In genomic region chr15:68001811-68002210, GRCh38 we compare ENCODE assay signal across 24 cellular contexts.
"Had no signal": no experiment of that assay in that cellular context is flagged by ENCODE, and none has a peak within 500 bp of the region (broad histone marks: within the 10 kb centered on the region; RNA-seq: fewer than 3 reads in every experiment).

No MANE protein-coding gene starts in this region.

- H3K4me3 ChIP-seq: hepatocyte, left ventricle myocardium inferior, lung, mucosa of descending colon, ovary, right atrium auricular region, right lobe of liver, skin epidermis, suprapubic skin, thoracic aorta, tibial artery, upper lobe of right lung, uterus had no signal

- DNase-seq: islet precursor cell; left ventricle myocardium inferior; mesendoderm; midbrain; mucosa of descending colon; naive B cell; natural killer cell; ovary; right lobe of liver; stimulated activated CD4-positive, alpha-beta T cell treated with anti-CD3 and anti-CD28 coated beads, Interleukin-12 subunit alpha, Interleukin-12 subunit beta, amount 100 ng/mL, for 4 hours; stimulated activated CD4-positive, alpha-beta T cell treated with anti-CD3 and anti-CD28 coated beads, Interleukin-15, amount 100 ng/mL, for 24 hours; stimulated activated CD4-positive, alpha-beta T cell treated with anti-CD3 and anti-CD28 coated beads, Interleukin-2, amount 100 ng/mL, for 24 hours; stimulated activated CD4-positive, alpha-beta T cell treated with anti-CD3 and anti-CD28 coated beads, Interleukin-4, amount 100 ng/mL, for 1 hour; stimulated activated naive CD4-positive, alpha-beta T cell; tibial artery; trophoblast cell; upper lobe of right lung; uterus had no signal

- H3K4me1 ChIP-seq: right lobe of liver, upper lobe of right lung, uterus had no signal

- H3K27me3 ChIP-seq: hepatocyte, ovary, right atrium auricular region, right lobe of liver, suprapubic skin, tibial artery, upper lobe of right lung, uterus had no signal

- H3K27ac ChIP-seq: hepatocyte, left ventricle myocardium inferior, ovary, right atrium auricular region, right lobe of liver, skin epidermis, suprapubic skin, thoracic aorta, tibial artery, upper lobe of right lung, uterus had no signal

- H3K9me3 ChIP-seq: mucosa of descending colon, ovary, right atrium auricular region, right lobe of liver, suprapubic skin, thoracic aorta, tibial artery, upper lobe of right lung, uterus had no signal

- H3K79me2 ChIP-seq: hepatocyte had no signal

- H2AFZ ChIP-seq: hepatocyte had no signal

- H3K36me3 ChIP-seq: left ventricle myocardium inferior, ovary, right atrium auricular region, right lobe of liver, suprapubic skin, thoracic aorta, tibial artery, upper lobe of right lung, uterus had no signal

- H3K4me2 ChIP-seq: hepatocyte had no signal
